10 cellular contexts compared by ENCODE assay signal in the genomic region with DNA sequence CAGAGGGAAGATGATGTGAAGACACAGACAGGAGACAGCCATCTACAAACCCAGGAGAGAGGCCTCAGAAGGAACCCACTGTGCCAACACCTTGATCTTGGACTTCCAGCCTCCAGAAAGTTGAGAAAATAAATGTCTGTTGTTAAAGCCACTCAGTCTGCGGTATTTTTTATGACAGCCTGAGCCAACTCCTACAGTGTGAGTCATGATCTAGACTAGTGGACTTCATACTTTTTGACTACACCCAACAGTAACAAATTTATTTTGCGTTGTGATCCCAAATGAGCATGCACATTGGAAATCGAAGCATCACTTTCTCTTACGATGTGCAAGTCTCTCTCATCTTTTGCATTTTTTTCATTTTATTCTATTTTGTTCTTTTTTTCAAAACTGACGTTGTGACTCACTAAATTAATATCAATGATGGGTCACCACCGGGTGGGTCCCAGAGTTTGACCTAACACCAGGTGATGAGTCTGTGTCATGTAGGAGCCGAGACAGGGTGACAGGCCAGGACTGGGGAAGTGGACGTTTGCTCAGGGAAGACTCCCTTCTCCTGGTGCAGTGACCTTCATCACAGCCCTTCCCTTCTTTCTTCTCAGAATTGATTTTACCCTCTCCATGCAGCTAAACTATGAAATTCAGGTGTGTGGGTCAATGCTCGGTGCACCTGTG. TPM values are rescaled to one million over a fixed set of nuclear protein-coding genes. Genes with fewer than 3 reads are reported as not detected.
DNase-seq lines count a peak whose midpoint lies in the region; ATAC-seq and TF ChIP-seq lines count a peak whose summit lies in the region.
"Had no signal": no experiment of that assay in that cellular context is flagged by ENCODE, and none has a peak within 500 bp of the region (broad histone marks: within the 10 kb centered on the region; RNA-seq: fewer than 3 reads in every experiment).

No MANE protein-coding gene starts in this region.

- no peaks in the 10 kb centered on the region for H3K36me3 ChIP-seq in CD4-positive, CD25-positive, alpha-beta regulatory T cell (ENCODE audit: control insufficient read depth, insufficient read depth, low read length)
- H3K36me3 ChIP-seq in Karpas-422 (ENCODE audit: insufficient read depth, low read length) (no peaks in the 10 kb centered on the region), mammary epithelial cell (ENCODE audit: insufficient read depth, low read length) (no peaks in the 10 kb centered on the region)

- no peaks in the 10 kb centered on the region for H3K27me3 ChIP-seq in CD4-positive, CD25-positive, alpha-beta regulatory T cell (ENCODE audit: control insufficient read depth, insufficient read depth, low read length)
- H3K27me3 ChIP-seq in Karpas-422 (ENCODE audit: low read length) (no peaks in the 10 kb centered on the region), mammary epithelial cell (ENCODE audit: insufficient read depth, low read length) (no peaks in the 10 kb centered on the region)

- intact Hi-C loops in mammary epithelial cell (cut with micrococcal nuclease) (no loop called here), lower leg skin (cut with DNase I; ENCODE audit: low total_unique reads) (no loop called here)

- no TSS peak for BruUV-seq in mammary epithelial cell (replicated peaks; lab: Mats Ljungman, UMichigan)

- H2AFZ ChIP-seq in Karpas-422 (ENCODE audit: low read length), result no peak overlapping the region
- no peak overlapping the region for H2AFZ ChIP-seq in mammary epithelial cell (ENCODE audit: low read depth, low read length)

- CTCF ChIA-PET in mammary epithelial cell (lab: Charles Lee; ENCODE audit: low non-redundant PET), result no interaction called here

- H3K79me2 ChIP-seq in Karpas-422 (ENCODE audit: low read length) (no peaks in the 10 kb centered on the region), mammary epithelial cell (ENCODE audit: insufficient read depth, low read length) (no peaks in the 10 kb centered on the region)

- H3K9ac ChIP-seq in Karpas-422 (ENCODE audit: low read length) (no peak overlapping the region), mammary epithelial cell (ENCODE audit: insufficient read depth, low read length) (no peak overlapping the region)

- no peak overlapping the region for H3K4me3 Mint-ChIP-seq in CD4-positive, CD25-positive, alpha-beta regulatory T cell
- H3K4me3 Mint-ChIP-seq in type B pancreatic cell, result no peak overlapping the region

- no peaks in the 10 kb centered on the region for H3K9me3 ChIP-seq in CD4-positive, CD25-positive, alpha-beta regulatory T cell (ENCODE audit: control insufficient read depth in 2 of 2, low read length in 2 of 2)
- no peaks in the 10 kb centered on the region for H3K9me3 ChIP-seq in Karpas-422 (ENCODE audit: low read length)
- H3K9me3 ChIP-seq in mammary epithelial cell (replicated peaks; ENCODE audit: insufficient read depth, low read length), result no peaks in the 10 kb centered on the region

- no peaks in the 10 kb centered on the region for H3K4me1 ChIP-seq in CD4-positive, CD25-positive, alpha-beta regulatory T cell (ENCODE audit: control insufficient read depth, insufficient read depth, low read length, poor library complexity, severe bottlenecking)
- peaks cover 16% of the 10 kb centered on the region for H3K4me1 ChIP-seq in Karpas-422 (ENCODE audit: low read length)
- no peaks in the 10 kb centered on the region for H3K4me1 ChIP-seq in mammary epithelial cell (ENCODE audit: insufficient read depth, low read length)

- H3K9me3 Mint-ChIP-seq in CD4-positive, CD25-positive, alpha-beta regulatory T cell, result no peaks in the 10 kb centered on the region
- H3K9me3 Mint-ChIP-seq in type B pancreatic cell, result no peaks in the 10 kb centered on the region

- H3K4me3 ChIP-seq in CD4-positive, CD25-positive, alpha-beta regulatory T cell (ENCODE audit: low read depth, low read length), result no peak overlapping the region
- no peak overlapping the region; the same call in 1 of the 2 replicates for H3K4me3 ChIP-seq in Karpas-422 (ENCODE audit: low read length)
- no peak overlapping the region for H3K4me3 ChIP-seq in mammary epithelial cell (replicated peaks in 1 of 3; ENCODE audit: insufficient read depth in 1 of 3, low read depth in 2 of 3, low read length in 3 of 3)
- no peak overlapping the region for H3K4me3 ChIP-seq in lower leg skin (ENCODE audit: low read depth, poor library complexity, severe bottlenecking)

- peaks cover 0 to 8% (median 5%) of the 10 kb centered on the region in 4 donors for H3K4me1 Mint-ChIP-seq in CD4-positive, CD25-positive, alpha-beta regulatory T cell
- peaks cover 11% of the 10 kb centered on the region for H3K4me1 Mint-ChIP-seq in type B pancreatic cell (ENCODE audit: unreplicated experiment)

- no peak for DNase-seq in CD4-positive, CD25-positive, alpha-beta regulatory T cell
- DNase-seq in Karpas-422 (no peak), mammary epithelial cell (peak; percentile 20), myocyte (ENCODE audit: low read depth) (peak; percentile 14), lower leg skin (ENCODE audit: low spot score in 2 of 2) (no peak), ecto neural progenitor cell (ENCODE audit: low spot score) (no peak), type B pancreatic cell (ENCODE audit: extremely low spot score, unreplicated experiment) (no peak)
- DNase-seq: NCI-H226 had no signal

- peak overlapping the region in 2 of 3 donors; percentile 40 to 75 for H3K27ac Mint-ChIP-seq in CD4-positive, CD25-positive, alpha-beta regulatory T cell
- no peak overlapping the region for H3K27ac Mint-ChIP-seq in type B pancreatic cell

- dilution Hi-C loops in mammary epithelial cell (cut with HindIII; ENCODE audit: low sequenced_read_pairs), result no loop called here

- 91% methylated on average over 9 of the region's 9 CpGs for WGBS in mammary epithelial cell (ENCODE audit: low coverage, missing lambda C conversion rate)
- WGBS in lower leg skin, 2 donors, result 77 to 78% methylated on average over 9 of the region's 9 CpGs

- H3K4me2 ChIP-seq in Karpas-422 (ENCODE audit: low read depth, low read length, poor library complexity, severe bottlenecking), result peak overlapping the region; percentile 62
- no peak overlapping the region for H3K4me2 ChIP-seq in mammary epithelial cell (ENCODE audit: insufficient read depth, low read depth, low read length)

- no peak for ATAC-seq in CD4-positive, CD25-positive, alpha-beta regulatory T cell (ENCODE audit: low read depth in 2 of 2)
- no peak for ATAC-seq in GM18873 (IDR thresholded peaks at IDR 0.05; ENCODE audit: low FRiP score, unreplicated experiment)

- TF ChIP-seq POLR2A in lower leg skin (IDR thresholded peaks at IDR 0.05), result no peak

- in situ Hi-C loops in mammary epithelial cell (cut with MboI; ENCODE audit: low sequenced_read_pairs in 2 of 2), result no loop called here

- no peak overlapping the region for H3K27ac ChIP-seq in CD4-positive, CD25-positive, alpha-beta regulatory T cell (ENCODE audit: insufficient read depth, low read length, poor library complexity, severe bottlenecking)
- no peak overlapping the region for H3K27ac ChIP-seq in Karpas-422 (ENCODE audit: low read length)
- no peak overlapping the region for H3K27ac ChIP-seq in mammary epithelial cell (ENCODE audit: insufficient read depth, low read depth, low read length)

- TF ChIP-seq CTCF in mammary epithelial cell (conservative IDR thresholded peaks at IDR 0.05 in 1 of 2, IDR thresholded peaks at IDR 0.05 in 1 of 2; ENCODE audit: extremely low read depth in 1 of 2, insufficient read depth in 1 of 2, low read depth in 1 of 2, low read length in 2 of 2), result no peak
- no peak for TF ChIP-seq CTCF in lower leg skin (IDR thresholded peaks at IDR 0.05)
- no peak for TF ChIP-seq CTCF in type B pancreatic cell (conservative IDR thresholded peaks at IDR 0.05)

- no peaks in the 10 kb centered on the region for H3K36me3 Mint-ChIP-seq in CD4-positive, CD25-positive, alpha-beta regulatory T cell
- no peaks in the 10 kb centered on the region for H3K36me3 Mint-ChIP-seq in type B pancreatic cell

- peaks cover 7% of the 10 kb centered on the region for H3K27me3 Mint-ChIP-seq in CD4-positive, CD25-positive, alpha-beta regulatory T cell
- no peaks in the 10 kb centered on the region for H3K27me3 Mint-ChIP-seq in type B pancreatic cell

- no peaks in the 10 kb centered on the region for H4K20me1 ChIP-seq in Karpas-422 (ENCODE audit: insufficient read depth, low read depth, low read length)
- no peaks in the 10 kb centered on the region for H4K20me1 ChIP-seq in mammary epithelial cell (ENCODE audit: insufficient read depth, low read length)

- no peaks in the 10 kb centered on the region for H3K9me2 ChIP-seq in Karpas-422 (replicated peaks; ENCODE audit: insufficient read depth, low read length)

RNA-seq across cellular contexts. Expression of a gene that starts 28.9 kb away (rescaled TPM):
- 11.0 TPM for total RNA-seq in CD4-positive, CD25-positive, alpha-beta regulatory T cell
- polyA plus RNA-seq in CD4-positive, CD25-positive, alpha-beta regulatory T cell, result 10 to 100 TPM; 10.2 to 13.7 (median 12.3) TPM
- total RNA-seq in Karpas-422 (2014; rRNA removed; shearing (Covaris generic); ENCODE audit: low replicate concordance), result 3.5 and 4.0 TPM in 2 replicates
- 10 to 100 TPM; 16.1 to 19.5 TPM for total RNA-seq in mammary epithelial cell
- polyA plus RNA-seq in mammary epithelial cell, result 15.3 TPM
- polyA minus RNA-seq in mammary epithelial cell, result 12.4 TPM
- 46.9 and 54.7 TPM in 2 replicates for total RNA-seq in myocyte
- 37.0 TPM for polyA plus RNA-seq in myocyte (2012)
- 10 to 100 TPM; 10.9 to 26.6 (median 17.3) TPM for total RNA-seq in lower leg skin
- total RNA-seq in type B pancreatic cell (ENCODE audit: low replicate concordance), result 23.3 and 27.3 TPM in 2 replicates

RNA-seq across cellular contexts. Expression of a gene that starts 36.8 kb away (rescaled TPM):
- not detected for total RNA-seq in CD4-positive, CD25-positive, alpha-beta regulatory T cell
- not detected for polyA plus RNA-seq in CD4-positive, CD25-positive, alpha-beta regulatory T cell
- 0.63 TPM in 1 of 2 replicates, not detected in the other for total RNA-seq in Karpas-422 (2014; rRNA removed; shearing (Covaris generic); ENCODE audit: low replicate concordance)
- not detected for total RNA-seq in mammary epithelial cell
- not detected for polyA plus RNA-seq in mammary epithelial cell
- not detected for polyA minus RNA-seq in mammary epithelial cell
- not detected in 2 replicates for total RNA-seq in myocyte
- polyA plus RNA-seq in myocyte (2012), result not detected
- total RNA-seq in lower leg skin, result not detected
- total RNA-seq in type B pancreatic cell (ENCODE audit: low replicate concordance), result not detected in 2 replicates
- total RNA-seq: temporal lobe had no signal

Comparison
In these comparisons a context has a peak if more than half of its experiments do, and no peak if none do; other contexts are left out.
1. DNase-seq: peak in mammary epithelial cell (single experiment) and myocyte (single experiment); none in CD4-positive, CD25-positive, alpha-beta regulatory T cell (0 of 3), Karpas-422 (single experiment), lower leg skin (0 of 2), ecto neural progenitor cell (single experiment) and type B pancreatic cell (single experiment).